In genomic region chr5:35436441-35437057, GRCh38 we compare ENCODE assay signal across 8 cellular contexts.
DNase-seq lines count a peak whose midpoint lies in the region; ATAC-seq, FAIRE-seq and TF ChIP-seq lines count a peak whose summit lies in the region.

No MANE protein-coding gene starts in this region.

- no peaks in the 10 kb centered on the region for H3K4me1 ChIP-seq in GM12878 (ENCODE audit: control insufficient read depth, insufficient read depth, low read length)

- SMC1A ChIA-PET in GM12878 (lab: Charles Lee; ENCODE audit: uncharacterized antibody, unreplicated experiment): interaction anchor here (0.7 to 6.1 kb wide), 54 partner anchors 9 to 661 kb away, joined by 3 to 90 read pairs (median 4); partner anchors contain the start of gene PRLR

- H3K36me3 ChIP-seq in GM12878 (ENCODE audit: control insufficient read depth in 2 of 2, insufficient read depth in 2 of 2, low read length in 1 of 2): no peaks in the 10 kb centered on the region

- in situ Hi-C loops in GM12878 (cut with MboI): no loop called here

- no peak for FAIRE-seq in GM12878 (lab: Jason Lieb, UNC)

- H3K27ac ChIP-seq in GM12878 (ENCODE audit: control insufficient read depth, insufficient read depth): no peak overlapping the region

- intact Hi-C loops in GM12878 (cut with micrococcal nuclease; ENCODE audit: unreplicated experiment): loop anchor here (1.0 to 10.0 kb wide), 3 partner anchors 207 to 488 kb away; no protein-coding TSS in a partner anchor

- DNase-seq in CD1c-positive myeloid dendritic cell (ENCODE audit: extremely low spot score): peak; percentile 29
- DNase-seq in GM19238 (ENCODE audit: insufficient read length, low spot score): peak; percentile 1
- DNase-seq in NCI-H1694 (lab: John Stamatoyannopoulos, UW): peak; percentile 77
- no peak for DNase-seq in GM12878 (ENCODE audit: low read depth, low spot score)
- DNase-seq in lung microvascular endothelial cell (ENCODE audit: low read depth in 2 of 2): peak; percentile 10 to 12
- DNase-seq in activated T-cell treated with anti-CD3 and anti-CD28 coated beads for 4 hours: no peak
- DNase-seq in NCI-H1048 (lab: John Stamatoyannopoulos, UW): no peak

- no TSS peak for BruUV-seq in GM12878 (replicated peaks; lab: Mats Ljungman, UMichigan)

- H3K9ac ChIP-seq in GM12878 (ENCODE audit: control insufficient read depth, insufficient read depth, low read length): no peak overlapping the region

- no peak overlapping the region for H3K4me2 ChIP-seq in GM12878 (ENCODE audit: control insufficient read depth, insufficient read depth)

- ATAC-seq in GM12878 (peak; percentile 86), GM21825 (IDR thresholded peaks at IDR 0.05; ENCODE audit: unreplicated experiment) (no peak)

- no peaks in the 10 kb centered on the region for H3K79me2 ChIP-seq in GM12878 (ENCODE audit: control insufficient read depth, insufficient read depth, low read length)

- no peak overlapping the region for H3K4me3 ChIP-seq in GM12878

- TF ChIP-seq EP300 in GM12878 (IDR thresholded peaks at IDR 0.05; ENCODE audit: borderline replicate concordance in 1 of 2, control insufficient read depth in 1 of 2, low read depth in 2 of 2, low read length in 2 of 2): no peak

- CTCF ChIA-PET in GM12878 (lab: Yijun Ruan, JAX): interaction anchor here (0.6 to 4.9 kb wide), 63 partner anchors 8 to 495 kb away, joined by 3 to 112 read pairs (median 4); partner anchors contain the start of gene PRLR

- H2AFZ ChIP-seq in GM12878 (ENCODE audit: control insufficient read depth, low read depth, low read length): no peak overlapping the region

- 38% methylated on average over 6 of the region's 6 CpGs for WGBS in GM12878 (ENCODE audit: insufficient coverage, insufficient replicate concordance, low lambda C conversion rate, missing lambda C conversion rate)

- no peak for TF ChIP-seq POLR2A in GM12878 (IDR thresholded peaks at IDR 0.05; ENCODE audit: low read depth, low read length)

- RAD21 ChIA-PET in GM12878 (lab: Charles Lee; ENCODE audit: unreplicated experiment): interaction anchor here (0.6 to 6.0 kb wide), 30 partner anchors 10 to 490 kb away, joined by 3 to 83 read pairs (median 5); partner anchors contain the start of gene PRLR

- peak; percentile 41 for TF ChIP-seq RAD21 in GM12878 (IDR thresholded peaks at IDR 0.05; ENCODE audit: insufficient read depth, low read depth, low read length)

- POLR2A ChIA-PET in GM12878 (lab: Charles Lee): interaction anchor here (0.6 to 1.6 kb wide), 2 partner anchors 136 to 206 kb away, joined by 3 to 5 read pairs; partner anchors contain the start of gene PRLR

- H3K27me3 ChIP-seq in GM12878 (replicated peaks in 1 of 2; ENCODE audit: control insufficient read depth in 2 of 2, insufficient read depth in 2 of 2, low read length in 1 of 2): no peaks in the 10 kb centered on the region

- no peaks in the 10 kb centered on the region; the same call in 2 of the 3 replicates for H3K9me3 ChIP-seq in GM12878 (replicated peaks; ENCODE audit: control insufficient read depth, insufficient read depth, low read length)

- TF ChIP-seq CTCF in GM12878 (IDR thresholded peaks at IDR 0.05 in 2 of 3, conservative IDR thresholded peaks at IDR 0.05 in 1 of 3; ENCODE audit: control insufficient read depth in 2 of 3, extremely low read depth in 1 of 3, insufficient read depth in 1 of 3, low read depth in 3 of 3, low read length in 3 of 3): peak; percentile 42 to 50 (median 45); a peak in 4 of 6 replicates

- H4K20me1 ChIP-seq in GM12878 (ENCODE audit: control insufficient read depth, insufficient read depth): no peaks in the 10 kb centered on the region

TF ChIP-seq in GM12878, 131 proteins besides CTCF, POLR2A, EP300 and RAD21:
- TF ChIP-seq IKZF1 (conservative IDR thresholded peaks at IDR 0.05) (no peak), BCLAF1 (IDR thresholded peaks at IDR 0.05) (no peak), CBX3 (IDR thresholded peaks at IDR 0.05; ENCODE audit: borderline replicate concordance, low read depth) (no peak), TCF12 (IDR thresholded peaks at IDR 0.05; ENCODE audit: low read depth, low read length) (no peak), POLR2AphosphoS2 (IDR thresholded peaks at IDR 0.05; ENCODE audit: low read depth, low read length) (no peak), RELA (IDR thresholded peaks at IDR 0.05; ENCODE audit: borderline replicate concordance, partially characterized antibody) (no peak), KAT2A (conservative IDR thresholded peaks at IDR 0.05; ENCODE audit: control insufficient read depth, low read depth, low read length) (no peak), ZNF622 (IDR thresholded peaks at IDR 0.05) (no peak), LARP7 (IDR thresholded peaks at IDR 0.05) (no peak), GATAD2B (conservative IDR thresholded peaks at IDR 0.05; ENCODE audit: low read depth) (no peak), HDAC2 (IDR thresholded peaks at IDR 0.05) (no peak)

Comparison
In these comparisons a context has a peak if more than half of its experiments do, and no peak if none do; other contexts are left out.
1. DNase-seq: peak in CD1c-positive myeloid dendritic cell (single experiment), GM19238 (single experiment), NCI-H1694 (single experiment) and lung microvascular endothelial cell (2 of 2); none in GM12878 (single experiment), activated T-cell treated with anti-CD3 and anti-CD28 coated beads for 4 hours (single experiment) and NCI-H1048 (single experiment).